Comparison of ENCODE assay signal across 31 cellular contexts in genomic region chr7:121157885-121158590, GRCh38.
"Had no signal": no experiment of that assay in that cellular context is flagged by ENCODE, and none has a peak within 500 bp of the region (broad histone marks: within the 10 kb centered on the region; RNA-seq: fewer than 3 reads in every experiment).

No MANE protein-coding gene starts in this region.

- H3K4me3 ChIP-seq: adrenal gland, breast epithelium, cardiac muscle cell, coronary artery, dorsolateral prefrontal cortex, esophagus muscularis mucosa, gastrocnemius medialis had no signal

- H3K27ac ChIP-seq: adrenal gland, breast epithelium, cardiac muscle cell, coronary artery, dorsolateral prefrontal cortex, esophagus muscularis mucosa, foreskin keratinocyte, gastrocnemius medialis, WERI-Rb-1 had no signal

- H3K4me1 ChIP-seq: adrenal gland, breast epithelium, esophagus muscularis mucosa, foreskin keratinocyte, gastrocnemius medialis had no signal

- H3K27me3 ChIP-seq: adrenal gland, breast epithelium, cardiac muscle cell, esophagus muscularis mucosa, foreskin keratinocyte, gastrocnemius medialis had no signal

- ATAC-seq: activated CD4-positive, CD25-positive, alpha-beta regulatory T cell treated with anti-CD3 and anti-CD28 coated beads, Interleukin-2, amount 50 U/mL, for 24 hours; activated CD8-positive, alpha-beta T cell treated with anti-CD3 and anti-CD28 coated beads for 36 hours; activated naive CD8-positive, alpha-beta T cell treated with anti-CD3 and anti-CD28 coated beads, Interleukin-2, amount 50 U/mL, for 24 hours; activated T-cell treated with anti-CD3 and anti-CD28 coated beads, Interleukin-2, amount 50 U/mL, for 4 hours; activated T-helper 17 cell treated with anti-CD3 and anti-CD28 coated beads, Interleukin-2, amount 50 U/mL, for 72 hours; effector memory CD8-positive, alpha-beta T cell; foreskin keratinocyte; T-helper 17 cell had no signal

- H3K36me3 ChIP-seq: adrenal gland, breast epithelium, cardiac muscle cell, esophagus muscularis mucosa, WERI-Rb-1 had no signal

- H3K9me3 ChIP-seq: adrenal gland, breast epithelium, esophagus muscularis mucosa, gastrocnemius medialis had no signal

- DNase-seq: activated B cell treated with CpG ODN at 0.5 μM for 24 hours; activated CD4-positive, alpha-beta T cell treated with anti-CD3 and anti-CD28 coated beads for 48 hours; activated CD4-positive, alpha-beta T cell treated with anti-CD3 and anti-CD28 coated beads, Interleukin-2, amount 50 U/mL, for 1 hour; activated CD4-positive, alpha-beta T cell treated with anti-CD3 and anti-CD28 coated beads, Interleukin-2, amount 50 U/mL, for 48 hours; activated CD8-positive, alpha-beta memory T cell treated with anti-CD3 and anti-CD28 coated beads for 24 hours; activated CD8-positive, alpha-beta T cell treated with anti-CD3 and anti-CD28 coated beads for 36 hours; activated effector memory CD4-positive, alpha-beta T cell treated with Interleukin-2 at 50 U/mL for 16 hours; activated gamma-delta T cell treated with Interleukin-2 at 50 U/mL for 16 hours; activated naive CD4-positive, alpha-beta T cell treated with Interleukin-2 at 50 U/mL for 16 hours; activated naive CD8-positive, alpha-beta T cell treated with anti-CD3 and anti-CD28 coated beads for 36 hours; activated naive CD8-positive, alpha-beta T cell treated with anti-CD3 and anti-CD28 coated beads, Interleukin-2, amount 50 U/mL, for 24 hours; activated T-cell treated with anti-CD3 and anti-CD28 coated beads, Interleukin-2, amount 50 U/mL, for 4 hours; adrenal gland; amygdala; aorta; dorsolateral prefrontal cortex; effector CD4-positive, alpha-beta T cell; effector memory CD8-positive, alpha-beta T cell; foreskin keratinocyte; gastrocnemius medialis; glutamatergic neuron; T-helper 1 cell; T-helper 17 cell; T1000; WERI-Rb-1 had no signal
